ENCODE assay signal across 14 cellular contexts in the genomic region with DNA sequence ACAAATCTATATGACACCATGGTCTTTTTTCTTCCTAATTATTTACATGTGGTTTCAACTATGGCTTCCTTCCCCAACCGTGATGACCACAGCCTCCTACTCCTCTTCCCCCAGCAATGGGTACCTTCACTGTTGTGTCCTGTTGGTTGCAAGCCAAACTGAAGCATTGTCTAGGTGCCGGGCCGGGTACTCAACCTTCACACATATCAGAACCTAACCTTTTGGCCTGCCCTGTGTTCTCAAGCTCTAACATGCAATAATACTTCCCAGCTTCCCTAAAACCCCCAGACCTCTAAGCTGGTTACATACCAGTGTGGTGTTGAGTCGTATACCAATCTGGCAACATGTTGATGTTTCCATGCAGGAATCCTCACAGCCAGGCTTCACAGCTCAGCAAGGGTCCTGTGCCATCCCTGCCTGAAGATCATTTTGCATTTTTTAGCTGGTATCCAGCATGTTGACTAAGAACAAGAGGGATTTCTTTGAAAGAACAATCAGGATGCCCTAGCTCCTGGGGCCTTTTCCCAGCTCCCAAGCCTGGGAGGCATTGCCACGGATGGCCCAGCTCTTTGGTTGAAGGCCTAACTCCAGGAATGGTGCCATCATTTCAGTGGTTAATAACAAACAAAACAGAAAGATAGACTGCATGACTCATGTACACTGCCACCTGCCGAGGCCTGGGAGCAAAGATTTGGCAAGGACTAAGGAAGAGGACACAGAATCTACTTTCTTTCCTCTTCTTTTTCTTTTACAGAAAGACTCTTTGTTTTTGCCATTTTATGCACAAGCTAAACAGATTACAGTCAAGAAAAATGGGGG.
DNase-seq lines count a peak whose midpoint lies in the region; ATAC-seq and TF ChIP-seq lines count a peak whose summit lies in the region.
"Had no signal": no experiment of that assay in that cellular context is flagged by ENCODE, and none has a peak within 500 bp of the region (broad histone marks: within the 10 kb centered on the region; RNA-seq: fewer than 3 reads in every experiment).

No MANE protein-coding gene starts in this region.

- no peak for ATAC-seq in activated T-cell treated with anti-CD3 and anti-CD28 coated beads, Interleukin-2, amount 50 U/mL, for 4 hours
- ATAC-seq in HG03521 (IDR thresholded peaks at IDR 0.05; ENCODE audit: unreplicated experiment): no peak
- ATAC-seq: K562 had no signal

- peaks cover 21% of the 10 kb centered on the region for H3K9me3 Mint-ChIP-seq in activated T-cell treated with anti-CD3 and anti-CD28 coated beads, Interleukin-2, amount 50 U/mL, for 4 hours

- H3K4me2 ChIP-seq in neuronal stem cell (ENCODE audit: insufficient read depth, low read length, poor library complexity, severe bottlenecking): no peak overlapping the region
- H3K4me2 ChIP-seq: smooth muscle cell had no signal

- no CpG with 5 or more reads among the region's 6 CpGs for WGBS in neuronal stem cell (ENCODE audit: extremely low coverage in 2 of 2, insufficient read length in 2 of 2, insufficient replicate concordance in 1 of 2), 2 donors

- DNase-seq in DMS 273 (lab: John Stamatoyannopoulos, UW; ENCODE audit: unreplicated experiment) (peak; percentile 85), NCI-H69 (lab: John Stamatoyannopoulos, UW) (peak; percentile 4), epithelial cell of proximal tubule (ENCODE audit: low read depth) (peak; percentile 76), neuronal stem cell (ENCODE audit: low spot score) (no peak), dedifferentiated amniotic fluid mesenchymal stem cell (ENCODE audit: extremely low spot score) (no peak), NCI-H748 treated with DMSO at 0.1 percent for 48 hours (lab: John Stamatoyannopoulos, UW) (no peak)
- no peak for DNase-seq in activated T-cell treated with anti-CD3 and anti-CD28 coated beads, Interleukin-2, amount 50 U/mL, for 4 hours
- DNase-seq: GF-D8; stimulated activated naive CD4-positive, alpha-beta T cell treated with Interleukin-2 at 50 U/mL for 16 hours had no signal

- H3K27me3 ChIP-seq in neuronal stem cell (ENCODE audit: control insufficient read depth in 3 of 3, insufficient read depth in 3 of 3, low read depth in 1 of 3, low read length in 3 of 3): no peaks in the 10 kb centered on the region

- H3K79me1 ChIP-seq in neuronal stem cell (ENCODE audit: low read depth, low read length): no peaks in the 10 kb centered on the region

- peaks cover 5 to 21% of the 10 kb centered on the region in 2 donors for H3K4me1 ChIP-seq in neuronal stem cell (ENCODE audit: control insufficient read depth in 2 of 2, insufficient read depth in 1 of 2, low read depth in 1 of 2, low read length in 2 of 2)

- no peak overlapping the region for H3K4ac ChIP-seq in neuronal stem cell (ENCODE audit: low read length)

- no peak overlapping the region for H2BK12ac ChIP-seq in neuronal stem cell (ENCODE audit: low read length)

- H3K27me3 Mint-ChIP-seq in activated T-cell treated with anti-CD3 and anti-CD28 coated beads, Interleukin-2, amount 50 U/mL, for 4 hours (ENCODE audit: low read depth): no peaks in the 10 kb centered on the region

- no peaks in the 10 kb centered on the region for H3K36me3 Mint-ChIP-seq in activated T-cell treated with anti-CD3 and anti-CD28 coated beads, Interleukin-2, amount 50 U/mL, for 4 hours (ENCODE audit: insufficient read depth)

- no peak overlapping the region for H4K8ac ChIP-seq in neuronal stem cell (ENCODE audit: low read depth, low read length)

- H3K9me3 ChIP-seq in neuronal stem cell (replicated peaks in 1 of 2; ENCODE audit: control insufficient read depth in 2 of 2, insufficient read depth in 1 of 2, low read depth in 1 of 2, low read length in 2 of 2): peaks cover 0 to 3% of the 10 kb centered on the region in 2 donors

- H4K91ac ChIP-seq in neuronal stem cell (ENCODE audit: low read depth, low read length, poor library complexity): no peak overlapping the region

- no peak overlapping the region for H3K23ac ChIP-seq in neuronal stem cell (ENCODE audit: low read depth, low read length, poor library complexity)

- no peak overlapping the region for H3K14ac ChIP-seq in neuronal stem cell (ENCODE audit: low read length)

- H2BK15ac ChIP-seq in neuronal stem cell (ENCODE audit: low read length): no peak overlapping the region

- no peak overlapping the region for H3K9ac ChIP-seq in neuronal stem cell (ENCODE audit: low read depth, low read length, poor library complexity)

- H2AFZ ChIP-seq in neuronal stem cell (ENCODE audit: low read length): peak overlapping the region; percentile 42

- H3K4me3 ChIP-seq in epithelial cell of proximal tubule (ENCODE audit: low read depth, low read length): no peak overlapping the region
- no peak overlapping the region for H3K4me3 ChIP-seq in neuronal stem cell (ENCODE audit: low read length in 2 of 2)
- H3K4me3 ChIP-seq: K562, lung, smooth muscle cell had no signal

- H3K4me3 Mint-ChIP-seq in activated T-cell treated with anti-CD3 and anti-CD28 coated beads, Interleukin-2, amount 50 U/mL, for 4 hours: no peak overlapping the region
- H3K4me3 Mint-ChIP-seq: T-helper 2 cell treated with Interferon-gamma antibody and Interleukin-4, amounts not matched to agents 5 μg/mL and 100 μg/mL, for 36 hours had no signal

- H3K27ac ChIP-seq in neuronal stem cell (replicated peaks; ENCODE audit: low read length): no peak overlapping the region

- H3K18ac ChIP-seq in neuronal stem cell (ENCODE audit: low read length): no peak overlapping the region

- no peaks in the 10 kb centered on the region for H3K36me3 ChIP-seq in neuronal stem cell (replicated peaks in 1 of 2; ENCODE audit: control insufficient read depth in 2 of 2, insufficient read depth in 2 of 2, low read length in 2 of 2)

- no peaks in the 10 kb centered on the region for H3K4me1 Mint-ChIP-seq in activated T-cell treated with anti-CD3 and anti-CD28 coated beads, Interleukin-2, amount 50 U/mL, for 4 hours (ENCODE audit: low read depth)

- TF ChIP-seq CTCF in epithelial cell of proximal tubule (conservative IDR thresholded peaks at IDR 0.05; ENCODE audit: low read depth, low read length): peak; percentile 55

- H2AK5ac ChIP-seq in neuronal stem cell (ENCODE audit: low read depth, low read length): no peak overlapping the region

- no peak overlapping the region for H2BK120ac ChIP-seq in neuronal stem cell (ENCODE audit: low read depth, low read length)

- H2BK5ac ChIP-seq in neuronal stem cell (ENCODE audit: low read length): no peak overlapping the region

Comparison
In these comparisons a context has a peak if more than half of its experiments do, and no peak if none do; other contexts are left out.
1. DNase-seq: peak in DMS 273 (single experiment), NCI-H69 (single experiment) and epithelial cell of proximal tubule (single experiment); none in neuronal stem cell (single experiment), activated T-cell treated with anti-CD3 and anti-CD28 coated beads, Interleukin-2, amount 50 U/mL, for 4 hours (single experiment), dedifferentiated amniotic fluid mesenchymal stem cell (single experiment) and NCI-H748 treated with DMSO at 0.1 percent for 48 hours (single experiment).